In the genomic region with DNA sequence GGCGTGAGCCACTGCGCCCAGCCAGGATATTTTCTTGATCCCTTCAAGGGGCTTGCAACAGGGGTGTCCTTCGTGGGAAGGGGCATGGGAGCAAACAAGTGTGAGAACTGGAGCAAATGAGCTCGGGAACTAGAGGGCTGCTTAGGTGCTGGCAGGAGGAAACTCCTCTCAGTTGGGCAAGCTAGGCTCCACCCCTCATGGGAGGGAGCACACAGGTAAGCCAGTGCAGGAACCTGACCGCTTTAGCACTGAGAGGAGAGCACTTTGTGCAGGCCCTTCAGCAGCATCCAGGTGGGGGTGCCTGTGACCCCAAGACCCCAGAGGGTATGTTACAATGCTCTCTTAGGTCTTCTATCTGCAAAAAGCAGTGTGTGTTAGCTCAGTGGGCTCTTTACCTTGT, we compare ENCODE assay signal across 26 cellular contexts.
DNase-seq lines count a peak whose midpoint lies in the region; FAIRE-seq and TF ChIP-seq lines count a peak whose summit lies in the region.
"Had no signal": no experiment of that assay in that cellular context is flagged by ENCODE, and none has a peak within 500 bp of the region (broad histone marks: within the 10 kb centered on the region; RNA-seq: fewer than 3 reads in every experiment).

No MANE protein-coding gene starts in this region.

- H3K4me3 ChIP-seq in H1 (ENCODE audit: extremely low read depth in 1 of 4, insufficient read depth in 2 of 4, low read depth in 3 of 4, low read length in 4 of 4): no peak overlapping the region
- no peak overlapping the region for H3K4me3 ChIP-seq in neuronal stem cell (ENCODE audit: low read length in 2 of 2)
- H3K4me3 ChIP-seq in spleen: no peak overlapping the region
- H3K4me3 ChIP-seq: A549; BLaER1 treated with 17β-estradiol and CSF1 and Interleukin-3, amounts not matched to agents 10 nM and 100 nM had no signal

- no peak overlapping the region for H3K27ac Mint-ChIP-seq in H9
- H3K27ac Mint-ChIP-seq: CD14-positive monocyte; CD4-positive, alpha-beta T cell; CD8-positive, alpha-beta memory T cell had no signal

- no peaks in the 10 kb centered on the region for H3K36me3 Mint-ChIP-seq in H9 (ENCODE audit: insufficient read depth in 1 of 3, low read depth in 3 of 3)
- H3K36me3 Mint-ChIP-seq: CD14-positive monocyte; CD8-positive, alpha-beta memory T cell had no signal

- no peak for TF ChIP-seq POLR2A in H1 (IDR thresholded peaks at IDR 0.05; ENCODE audit: control extremely low read depth in 1 of 2, low read depth in 2 of 2, low read length in 2 of 2)
- TF ChIP-seq POLR2A in spleen (IDR thresholded peaks at IDR 0.05): no peak

- no peak overlapping the region for H3K14ac ChIP-seq in H9 (ENCODE audit: insufficient read depth, low read length)
- no peak overlapping the region for H3K14ac ChIP-seq in H1 (ENCODE audit: insufficient read length)
- H3K14ac ChIP-seq in neuronal stem cell (ENCODE audit: low read length): no peak overlapping the region

- intact Hi-C loops in spleen (cut with DNase I; ENCODE audit: low total_unique reads) (no loop called here), cardiac septum (cut with DNase I) (no loop called here)

- no peak overlapping the region for H2BK15ac ChIP-seq in H9 (ENCODE audit: low read depth, low read length)
- no peak overlapping the region for H2BK15ac ChIP-seq in H1 (ENCODE audit: low read length)
- H2BK15ac ChIP-seq in neuronal stem cell (ENCODE audit: low read length): no peak overlapping the region

- no peak overlapping the region for H3T11ph ChIP-seq in H9 (ENCODE audit: low read length)

- H3K4me2 ChIP-seq in H9 (ENCODE audit: insufficient read depth, insufficient read length, low read length) (no peak overlapping the region), H1 (ENCODE audit: insufficient read depth in 1 of 2, low read depth in 2 of 2, low read length in 2 of 2) (no peak overlapping the region), neuronal stem cell (ENCODE audit: insufficient read depth, low read length, poor library complexity, severe bottlenecking) (no peak overlapping the region)
- H3K4me2 ChIP-seq: A549; BLaER1 treated with 17β-estradiol and CSF1 and Interleukin-3, amounts not matched to agents 10 nM and 100 nM had no signal

- H2AK5ac ChIP-seq in H9 (ENCODE audit: insufficient read length, low read length) (no peak overlapping the region), H1 (ENCODE audit: low read depth, low read length) (no peak overlapping the region), neuronal stem cell (ENCODE audit: low read depth, low read length) (no peak overlapping the region)

- FAIRE-seq in H1 (lab: Jason Lieb, UNC): no peak
- FAIRE-seq: A549, D721Med, GM12891, GM18507 had no signal

- H3K9ac ChIP-seq in H9 (ENCODE audit: extremely low read depth, insufficient read length, low read length) (no peak overlapping the region), H1 (replicated peaks in 1 of 4; ENCODE audit: extremely low read depth in 1 of 4, low read depth in 3 of 4, low read length in 3 of 4) (no peak overlapping the region), neuronal stem cell (ENCODE audit: low read depth, low read length, poor library complexity) (no peak overlapping the region)
- H3K9ac ChIP-seq: BLaER1 treated with 17β-estradiol and CSF1 and Interleukin-3, amounts not matched to agents 10 nM and 100 nM had no signal

- DNase-seq in H9: peak; percentile 55
- DNase-seq in H1 (ENCODE audit: low read depth in 1 of 2, low spot score in 2 of 2): no peak
- DNase-seq in neuronal stem cell (ENCODE audit: low spot score): no peak
- peak; percentile 49 for DNase-seq in spleen
- DNase-seq in NCI-H2029 treated with DMSO at 0.1 percent for 48 hours (lab: John Stamatoyannopoulos, UW): no peak
- DNase-seq in activated naive CD4-positive, alpha-beta T cell treated with anti-CD3 and anti-CD28 coated beads, Interleukin-2, amount 50 U/mL, for 16 hours: no peak
- no peak for DNase-seq in cardiac septum (ENCODE audit: low spot score)
- DNase-seq in NCI-H2107 treated with DMSO at 0.1 percent for 48 hours (lab: John Stamatoyannopoulos, UW; ENCODE audit: unreplicated experiment): no peak
- DNase-seq: 8988T; ACHN; AML-193; BE2C; CD4-positive, alpha-beta T cell; CD8-positive, alpha-beta memory T cell; DMS 273 treated with DMSO at 0.1 percent for 48 hours; DMS53; DMS79 treated with DMSO at 0.1 percent for 48 hours; GF-D8; GOT3; H7 had no signal

- H3K27me3 ChIP-seq in H9 (ENCODE audit: insufficient read depth, low read length) (no peaks in the 10 kb centered on the region), H1 (replicated peaks in 1 of 4; ENCODE audit: control insufficient read depth in 3 of 4, extremely low read depth in 1 of 4, insufficient read depth in 3 of 4, low read length in 3 of 4) (no peaks in the 10 kb centered on the region), neuronal stem cell (ENCODE audit: control insufficient read depth in 3 of 3, insufficient read depth in 3 of 3, low read depth in 1 of 3, low read length in 3 of 3) (no peaks in the 10 kb centered on the region), spleen (replicated peaks in 1 of 7) (peaks cover 0 to 3% (median 0%) of the 10 kb centered on the region in 7 donors)
- H3K27me3 ChIP-seq: BE2C; BLaER1 treated with 17β-estradiol and CSF1 and Interleukin-3, amounts not matched to agents 10 nM and 100 nM had no signal

- no peak overlapping the region for H2BK12ac ChIP-seq in H9 (ENCODE audit: insufficient read length, low read depth, low read length)
- no peak overlapping the region for H2BK12ac ChIP-seq in H1 (ENCODE audit: low read depth, low read length)
- no peak overlapping the region for H2BK12ac ChIP-seq in neuronal stem cell (ENCODE audit: low read length)

- no peak for TF ChIP-seq EP300 in H1 (IDR thresholded peaks at IDR 0.05; ENCODE audit: borderline replicate concordance in 1 of 2, low read depth in 2 of 2, low read length in 2 of 2)

- H3K23ac ChIP-seq in H9 (ENCODE audit: insufficient read length, low read depth, low read length) (no peak overlapping the region), H1 (ENCODE audit: insufficient read length) (no peak overlapping the region), neuronal stem cell (ENCODE audit: low read depth, low read length, poor library complexity) (no peak overlapping the region)

- TF ChIP-seq RAD21 in H1 (IDR thresholded peaks at IDR 0.05 in 1 of 2, conservative IDR thresholded peaks at IDR 0.05 in 1 of 2; ENCODE audit: low read depth in 2 of 2, low read length in 2 of 2): no peak

- H3K4me1 Mint-ChIP-seq in H9: peaks cover 4% of the 10 kb centered on the region in 2 experiments; a peak in 2 of 4 replicates
- H3K4me1 Mint-ChIP-seq: CD14-positive monocyte; CD8-positive, alpha-beta memory T cell had no signal

- no peak overlapping the region for H3K4me3 Mint-ChIP-seq in H9
- H3K4me3 Mint-ChIP-seq: CD14-positive monocyte; CD4-positive, alpha-beta T cell; CD8-positive, alpha-beta memory T cell had no signal

- H4K20me1 ChIP-seq in H9 (ENCODE audit: control insufficient read depth, insufficient read depth, insufficient read length) (no peaks in the 10 kb centered on the region), H1 (replicated peaks in 1 of 2; ENCODE audit: control insufficient read depth in 1 of 2, insufficient read depth in 2 of 2, low read length in 2 of 2) (no peaks in the 10 kb centered on the region)
- H4K20me1 ChIP-seq: BLaER1 treated with 17β-estradiol and CSF1 and Interleukin-3, amounts not matched to agents 10 nM and 100 nM had no signal

- no peaks in the 10 kb centered on the region for H3K79me2 ChIP-seq in H9 (ENCODE audit: insufficient read depth, low read length)
- H3K79me2 ChIP-seq in H1 (ENCODE audit: control insufficient read depth in 1 of 2, insufficient read depth in 2 of 2, low read length in 2 of 2): no peaks in the 10 kb centered on the region

- H4K5ac ChIP-seq in H9 (ENCODE audit: insufficient read length, low read depth, low read length) (no peak overlapping the region), H1 (ENCODE audit: insufficient read length, low read depth, low read length) (no peak overlapping the region)

- CTCF ChIA-PET in H1 (lab: Charles Lee; ENCODE audit: partially characterized antibody): no interaction called here

- H2BK120ac ChIP-seq in H9 (ENCODE audit: low read depth, low read length, poor library complexity, severe bottlenecking) (no peak overlapping the region), H1 (replicated peaks; ENCODE audit: low read depth, low read length) (no peak overlapping the region), neuronal stem cell (ENCODE audit: low read depth, low read length) (no peak overlapping the region)

- no peak overlapping the region for H2BK5ac ChIP-seq in H9 (ENCODE audit: insufficient read length, low read length)
- H2BK5ac ChIP-seq in H1 (ENCODE audit: low read depth, low read length): no peak overlapping the region
- no peak overlapping the region for H2BK5ac ChIP-seq in neuronal stem cell (ENCODE audit: low read length)

- H3K23me2 ChIP-seq in H9 (ENCODE audit: insufficient read length, low read depth, low read length, poor library complexity, severe bottlenecking) (no peaks in the 10 kb centered on the region), H1 (ENCODE audit: low read depth, low read length) (0 out of 2 replicates have a peak, but pooled peaks cover 2% of the 10 kb centered on the region)

- WGBS in H9 (ENCODE audit: extremely low coverage, insufficient read length, low lambda C conversion rate): no CpG with 5 or more reads among the region's 5 CpGs
- WGBS in H1 (ENCODE audit: extremely low coverage in 1 of 2, insufficient coverage in 1 of 2, insufficient read length in 1 of 2, insufficient replicate concordance in 2 of 2, low coverage in 1 of 2, low lambda C conversion rate in 2 of 2, missing lambda C conversion rate in 1 of 2), 2 experiments: 95% methylated on average over 5 of the region's 5 CpGs; no CpG with 5 or more reads in 1 of the 2 experiments
- no CpG with 5 or more reads among the region's 5 CpGs for WGBS in neuronal stem cell (ENCODE audit: extremely low coverage in 2 of 2, insufficient read length in 2 of 2, insufficient replicate concordance in 1 of 2), 2 donors
- WGBS in spleen, 5 donors: 80 to 89% (median 88%) methylated on average over 4 to 5 of the region's 5 CpGs

- H3K79me1 ChIP-seq in H9 (ENCODE audit: insufficient read depth, low read depth, low read length, poor library complexity, severe bottlenecking) (no peaks in the 10 kb centered on the region), H1 (ENCODE audit: low read depth, low read length) (no peaks in the 10 kb centered on the region), neuronal stem cell (ENCODE audit: low read depth, low read length) (no peaks in the 10 kb centered on the region)

- TF ChIP-seq CTCF in H9 (conservative IDR thresholded peaks at IDR 0.05) (no peak), H1 (IDR thresholded peaks at IDR 0.05; ENCODE audit: control extremely low read depth in 1 of 3, insufficient read depth in 1 of 3, low read depth in 1 of 3, low read length in 3 of 3) (no peak), spleen (IDR thresholded peaks at IDR 0.05 in 8 of 11, conservative IDR thresholded peaks at IDR 0.05 in 3 of 11) (no peak)

- H2BK20ac ChIP-seq in H9 (ENCODE audit: low read depth, low read length, poor library complexity, severe bottlenecking): no peak overlapping the region
- H2BK20ac ChIP-seq in H1 (ENCODE audit: low read length): no peak overlapping the region

- H3K27me3 Mint-ChIP-seq in H9 (ENCODE audit: low read depth): no peaks in the 10 kb centered on the region
- H3K27me3 Mint-ChIP-seq: CD4-positive, alpha-beta T cell; CD8-positive, alpha-beta memory T cell had no signal

- no peak overlapping the region for H4K91ac ChIP-seq in H9 (ENCODE audit: insufficient read length, low read depth, low read length)
- H4K91ac ChIP-seq in H1 (replicated peaks; ENCODE audit: insufficient read length, low read length): no peak overlapping the region
- no peak overlapping the region for H4K91ac ChIP-seq in neuronal stem cell (ENCODE audit: low read depth, low read length, poor library complexity)

- H3K36me3 ChIP-seq in H1 (ENCODE audit: control insufficient read depth in 2 of 4, insufficient read depth in 4 of 4, low read length in 3 of 4) (no peaks in the 10 kb centered on the region), neuronal stem cell (replicated peaks in 1 of 2; ENCODE audit: control insufficient read depth in 2 of 2, insufficient read depth in 2 of 2, low read length in 2 of 2) (no peaks in the 10 kb centered on the region), spleen (no peaks in the 10 kb centered on the region)
- H3K36me3 ChIP-seq: BE2C; BLaER1 treated with 17β-estradiol and CSF1 and Interleukin-3, amounts not matched to agents 10 nM and 100 nM had no signal

- H3K9me3 ChIP-seq in H9 (ENCODE audit: control insufficient read depth, low read depth, low read length): no peaks in the 10 kb centered on the region
- no peaks in the 10 kb centered on the region for H3K9me3 ChIP-seq in H1 (ENCODE audit: insufficient read depth in 2 of 2, low read depth in 1 of 2, low read length in 1 of 2)
- no peaks in the 10 kb centered on the region for H3K9me3 ChIP-seq in neuronal stem cell (replicated peaks in 1 of 2; ENCODE audit: control insufficient read depth in 2 of 2, insufficient read depth in 1 of 2, low read depth in 1 of 2, low read length in 2 of 2)
- H3K9me3 ChIP-seq in spleen: no peaks in the 10 kb centered on the region
- H3K9me3 ChIP-seq: A549; BE2C; BLaER1 treated with 17β-estradiol and CSF1 and Interleukin-3, amounts not matched to agents 10 nM and 100 nM had no signal

- H3K4ac ChIP-seq in H9 (ENCODE audit: low read depth, low read length) (no peak overlapping the region), H1 (replicated peaks; ENCODE audit: insufficient read length, low read depth, low read length) (no peak overlapping the region), neuronal stem cell (ENCODE audit: low read length) (no peak overlapping the region)

- H4K8ac ChIP-seq in H9 (replicated peaks; ENCODE audit: insufficient read length, low read depth, low read length) (no peak overlapping the region), H1 (ENCODE audit: extremely low read depth, insufficient read depth, low read length) (no peak overlapping the region), neuronal stem cell (ENCODE audit: low read depth, low read length) (no peak overlapping the region)

- no peak overlapping the region for H3K18ac ChIP-seq in H9 (ENCODE audit: insufficient read length, low read depth, low read length)
- no peak overlapping the region for H3K18ac ChIP-seq in H1 (ENCODE audit: extremely low read depth, low read length)
- no peak overlapping the region for H3K18ac ChIP-seq in neuronal stem cell (ENCODE audit: low read length)

- H3K4me1 ChIP-seq in H9 (ENCODE audit: insufficient read depth, low read length) (peaks cover 3% of the 10 kb centered on the region; the same call in 1 of the 2 replicates), H1 (replicated peaks in 1 of 4; ENCODE audit: control insufficient read depth in 3 of 4, insufficient read depth in 4 of 4, low read length in 3 of 4) (no peaks in the 10 kb centered on the region), neuronal stem cell (ENCODE audit: control insufficient read depth in 2 of 2, insufficient read depth in 1 of 2, low read depth in 1 of 2, low read length in 2 of 2) (no peaks in the 10 kb centered on the region), spleen (no peaks in the 10 kb centered on the region)
- H3K4me1 ChIP-seq: A549; BE2C; BLaER1 treated with 17β-estradiol and CSF1 and Interleukin-3, amounts not matched to agents 10 nM and 100 nM had no signal

- no peak overlapping the region for H3K27ac ChIP-seq in H9 (ENCODE audit: insufficient read length, low read depth, low read length)
- H3K27ac ChIP-seq in H1 (ENCODE audit: low read depth, low read length): no peak overlapping the region
- no peak overlapping the region for H3K27ac ChIP-seq in neuronal stem cell (replicated peaks; ENCODE audit: low read length)
- no peak overlapping the region for H3K27ac ChIP-seq in spleen
- H3K27ac ChIP-seq: A549; BLaER1 treated with 17β-estradiol and CSF1 and Interleukin-3, amounts not matched to agents 10 nM and 100 nM had no signal

- H3K9me3 Mint-ChIP-seq in H9: no peaks in the 10 kb centered on the region

- POLR2A ChIA-PET in H1 (lab: Charles Lee; ENCODE audit: partially characterized antibody): no interaction called here

- H3K56ac ChIP-seq in H9 (ENCODE audit: insufficient read length, low read depth, low read length) (no peak overlapping the region), H1 (replicated peaks; ENCODE audit: insufficient read length, low read depth, low read length) (no peak overlapping the region)

- H2AFZ ChIP-seq in H9 (ENCODE audit: low read length) (no peak overlapping the region), H1 (ENCODE audit: low read length) (0 out of 2 replicates have a peak overlapping the region, but pooled peaks have one; percentile 84), neuronal stem cell (ENCODE audit: low read length) (peak overlapping the region; percentile 40)

Comparison
In these comparisons a context has a peak if more than half of its experiments do, and no peak if none do; other contexts are left out.
1. DNase-seq: peak in H9 (single experiment) and spleen (single experiment); none in H1 (0 of 2), neuronal stem cell (single experiment), NCI-H2029 treated with DMSO at 0.1 percent for 48 hours (single experiment), activated naive CD4-positive, alpha-beta T cell treated with anti-CD3 and anti-CD28 coated beads, Interleukin-2, amount 50 U/mL, for 16 hours (single experiment), cardiac septum (single experiment) and NCI-H2107 treated with DMSO at 0.1 percent for 48 hours (single experiment).